8 cellular contexts compared by ENCODE assay signal in the genomic region with DNA sequence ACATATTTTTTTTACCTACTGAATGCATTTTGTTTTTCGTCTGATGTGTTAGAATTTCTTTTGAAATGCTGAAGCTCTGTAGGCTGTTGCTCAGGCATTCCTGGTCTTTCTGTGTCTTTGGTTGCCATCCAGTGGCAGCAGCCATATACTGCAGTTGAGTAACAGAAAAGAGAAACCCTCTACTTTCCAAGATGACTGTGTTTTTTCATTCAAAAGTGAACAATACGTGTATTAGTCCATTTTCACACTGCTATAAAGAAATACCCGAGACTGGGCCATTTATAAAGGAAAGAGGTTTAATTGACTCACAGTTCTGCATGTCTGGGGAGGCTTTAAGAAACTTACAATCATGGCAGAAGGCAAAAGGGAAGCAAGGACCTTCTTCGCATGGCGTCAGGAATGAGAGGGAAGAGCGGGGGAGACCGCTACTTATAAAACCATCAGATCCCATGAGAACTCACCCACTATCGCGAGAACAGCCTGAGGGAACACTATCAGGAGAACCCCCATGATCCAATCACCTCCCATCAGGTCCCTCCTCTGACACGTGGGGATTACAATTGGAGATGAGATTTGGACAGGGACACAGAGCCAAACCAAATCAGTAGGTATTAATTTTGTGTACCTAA. TPM values are rescaled to one million over a fixed set of nuclear protein-coding genes. Genes with fewer than 3 reads are reported as not detected.
DNase-seq lines count a peak whose midpoint lies in the region; ATAC-seq and TF ChIP-seq lines count a peak whose summit lies in the region.

No MANE protein-coding gene starts in this region.

- H3K9ac ChIP-seq in Karpas-422 (ENCODE audit: low read length), result peak overlapping the region; percentile 59
- H3K9ac ChIP-seq in parathyroid adenoma, result no peak overlapping the region

- H3K4me2 ChIP-seq in Karpas-422 (ENCODE audit: low read depth, low read length, poor library complexity, severe bottlenecking) (peak overlapping the region; percentile 73), parathyroid adenoma (ENCODE audit: low read length) (peak overlapping the region; percentile 36)

- H3K9me3 ChIP-seq in Karpas-422 (ENCODE audit: low read length), result no peaks in the 10 kb centered on the region
- H3K9me3 ChIP-seq in parathyroid adenoma (ENCODE audit: control insufficient read depth, low read length), result no peaks in the 10 kb centered on the region

- no peaks in the 10 kb centered on the region for H3K36me3 ChIP-seq in Karpas-422 (ENCODE audit: insufficient read depth, low read length)
- H3K36me3 ChIP-seq in parathyroid adenoma (ENCODE audit: control insufficient read depth, insufficient read depth, low read length), result no peaks in the 10 kb centered on the region

- TF ChIP-seq CTCF in C4-2B (conservative IDR thresholded peaks at IDR 0.05) (peak; percentile 88), parathyroid adenoma (IDR thresholded peaks at IDR 0.05) (peak; percentile 58)

- H3K27me3 ChIP-seq in Karpas-422 (ENCODE audit: low read length), result no peaks in the 10 kb centered on the region
- H3K27me3 ChIP-seq in parathyroid adenoma (ENCODE audit: control insufficient read depth, insufficient read depth, low read length), result no peaks in the 10 kb centered on the region

- no peaks in the 10 kb centered on the region for H3K9me2 ChIP-seq in Karpas-422 (replicated peaks; ENCODE audit: insufficient read depth, low read length)

- ATAC-seq in HG03135 (IDR thresholded peaks at IDR 0.05; ENCODE audit: unreplicated experiment), result no peak

- peak overlapping the region; percentile 55 for H3K4me3 ChIP-seq in Karpas-422 (ENCODE audit: low read length)
- H3K4me3 ChIP-seq in parathyroid adenoma (ENCODE audit: low read depth, low read length), result no peak overlapping the region

- DNase-seq in Karpas-422, result peak; percentile 88
- peak; percentile 66 for DNase-seq in activated naive CD4-positive, alpha-beta T cell treated with anti-CD3 and anti-CD28 coated beads, Interleukin-2, amount 50 U/mL, for 16 hours
- DNase-seq in germinal center (ENCODE audit: low spot score), result peak; percentile 36

- H3K79me2 ChIP-seq in Karpas-422 (ENCODE audit: low read length) (peaks cover 2% of the 10 kb centered on the region; the same call in 1 of the 2 replicates), parathyroid adenoma (no peaks in the 10 kb centered on the region)

- no peaks in the 10 kb centered on the region for H4K20me1 ChIP-seq in Karpas-422 (ENCODE audit: insufficient read depth, low read depth, low read length)

- H3K4me1 ChIP-seq in Karpas-422 (ENCODE audit: low read length) (peaks cover 16% of the 10 kb centered on the region), parathyroid adenoma (no peaks in the 10 kb centered on the region)

- H3K27ac ChIP-seq in C4-2B (no peak overlapping the region), Karpas-422 (ENCODE audit: low read length) (no peak overlapping the region), parathyroid adenoma (no peak overlapping the region)

- peak overlapping the region; percentile 77; the same call in 1 of the 2 replicates for H2AFZ ChIP-seq in Karpas-422 (ENCODE audit: low read length)
- H2AFZ ChIP-seq in parathyroid adenoma, result peak overlapping the region; percentile 54

- TF ChIP-seq POLR2A in GM19099 (IDR thresholded peaks at IDR 0.05; ENCODE audit: extremely low read depth, insufficient read length, low read depth) (peak; percentile 17), Raji (IDR thresholded peaks at IDR 0.05; ENCODE audit: insufficient read depth, low read depth, low read length) (peak; percentile 26; the same call in 1 of the 2 replicates)

RNA-seq across cellular contexts. Expression of a gene that starts 4.7 kb away (rescaled TPM):
- total RNA-seq in Karpas-422 (2014; rRNA removed; shearing (Covaris generic); ENCODE audit: low replicate concordance), result 96.7 and 186 TPM in 2 replicates

Comparison
In these comparisons a context has a peak if more than half of its experiments do, and no peak if none do; other contexts are left out.
1. DNase-seq: peak in every context shown above with its lines; median percentile 88 in Karpas-422; 66 in activated naive CD4-positive, alpha-beta T cell treated with anti-CD3 and anti-CD28 coated beads, Interleukin-2, amount 50 U/mL, for 16 hours; 36 in germinal center.